Comparison of ENCODE assay signal across 9 cellular contexts in genomic region chr10:97648557-97649404, GRCh38. TPM values are rescaled to one million over a fixed set of nuclear protein-coding genes. Genes with fewer than 3 reads are reported as not detected.
A peak's percentile ranks its signal among the peaks of the same experiment; 100 is the strongest.
DNase-seq lines count a peak whose midpoint lies in the region; ATAC-seq and TF ChIP-seq lines count a peak whose summit lies in the region.
"Had no signal": no experiment of that assay in that cellular context is flagged by ENCODE, and none has a peak within 500 bp of the region (broad histone marks: within the 10 kb centered on the region; RNA-seq: fewer than 3 reads in every experiment).

No MANE protein-coding gene starts in this region.

- DNase-seq in A673 (ENCODE audit: low spot score) (peak; percentile 82), T-cell (peak in 18 of 34 experiments; percentile 3 to 47 (median 22)), dedifferentiated amniotic fluid mesenchymal stem cell (ENCODE audit: extremely low spot score) (peak; percentile 76), lung (ENCODE audit: low spot score) (no peak), transverse colon (no peak), ovary (no peak)

- no peaks in the 10 kb centered on the region for H3K27me3 Mint-ChIP-seq in T-cell

- no peak overlapping the region for H3K4me3 ChIP-seq in A673 (ENCODE audit: low read depth, low read length, poor library complexity, severe bottlenecking)
- H3K4me3 ChIP-seq in lung: no peak overlapping the region
- no peak overlapping the region for H3K4me3 ChIP-seq in transverse colon
- no peak overlapping the region for H3K4me3 ChIP-seq in ovary

- TF ChIP-seq CTCF in A673 (conservative IDR thresholded peaks at IDR 0.05; ENCODE audit: low read depth, low read length) (no peak), lung (IDR thresholded peaks at IDR 0.05; ENCODE audit: control extremely low read depth, extremely low read depth) (no peak), transverse colon (IDR thresholded peaks at IDR 0.05) (no peak), ovary (IDR thresholded peaks at IDR 0.05) (no peak)

- peak overlapping the region; percentile 80 to 87 for H3K27ac Mint-ChIP-seq in T-cell

- no peak for TF ChIP-seq POLR2A in transverse colon (IDR thresholded peaks at IDR 0.05)
- TF ChIP-seq POLR2A in ovary (IDR thresholded peaks at IDR 0.05): no peak

- WGBS in lung, 2 donors: 75 to 83% methylated on average over 5 of the region's 5 CpGs
- 61 to 77% methylated on average over 2 to 5 of the region's 5 CpGs for WGBS in transverse colon (ENCODE audit: low coverage in 1 of 2), 2 donors
- WGBS in ovary, 3 donors: 69 to 72% (median 70%) methylated on average over 5 of the region's 5 CpGs

- no peaks in the 10 kb centered on the region for H3K9me3 ChIP-seq in A673 (ENCODE audit: low read depth, low read length, poor library complexity, severe bottlenecking)
- H3K9me3 ChIP-seq in lung (ENCODE audit: control insufficient read depth in 2 of 2, insufficient read depth in 1 of 2, low read length in 1 of 2): no peaks in the 10 kb centered on the region
- no peaks in the 10 kb centered on the region for H3K9me3 ChIP-seq in transverse colon
- no peaks in the 10 kb centered on the region for H3K9me3 ChIP-seq in ovary
- H3K9me3 ChIP-seq: neutrophil had no signal

- in situ Hi-C loops in transverse colon (cut with MboI; ENCODE audit: low pct_ligation_motif_present in 1 of 4, low pct_unique_long_range_greater_than_20kb in 1 of 4, low sequenced_read_pairs in 3 of 4): no loop called here

- CTCF ChIA-PET in A673 (lab: Charles Lee): interaction anchor here (0.6 to 0.8 kb wide), 3 partner anchors 11 to 1579 kb away, joined by 3 to 21 read pairs (median 7); no protein-coding TSS in a partner anchor
- CTCF ChIA-PET in T-cell (lab: Charles Lee): interaction anchor here in 1 of 2 donors (0.9 to 1.1 kb wide), 2 partner anchors 9 to 13 kb away, joined by 3 read pairs; partner anchors contain the start of gene PI4K2A

- H3K27ac ChIP-seq in A673 (ENCODE audit: low read depth, low read length, poor library complexity, severe bottlenecking) (peak overlapping the region; percentile 53), lung (ENCODE audit: low read depth in 1 of 2, low read length in 1 of 2) (peak overlapping the region; percentile 40 to 92), transverse colon (peak overlapping the region; percentile 46 to 60 (median 55)), ovary (no peak overlapping the region)
- H3K27ac ChIP-seq: neutrophil had no signal

- TF ChIP-seq EP300 in transverse colon (IDR thresholded peaks at IDR 0.05; ENCODE audit: low read depth): no peak
- no peak for TF ChIP-seq EP300 in ovary (IDR thresholded peaks at IDR 0.05)

- ATAC-seq in GM18907 (IDR thresholded peaks at IDR 0.05; ENCODE audit: unreplicated experiment): peak; percentile 86
- ATAC-seq in HG03159 (IDR thresholded peaks at IDR 0.05; ENCODE audit: unreplicated experiment): peak; percentile 79
- ATAC-seq in T-cell (replicated peaks in 1 of 4): peak; percentile 87 to 99 (median 92)
- peak; percentile 76 for ATAC-seq in lung (ENCODE audit: insufficient read depth, low FRiP score)

- H3K4me1 Mint-ChIP-seq in T-cell: peaks cover 10 to 23% (median 19%) of the 10 kb centered on the region in 3 donors

- intact Hi-C loops in A673 (cut with micrococcal nuclease; ENCODE audit: unreplicated experiment) (no loop called here), transverse colon (cut with DNase I; ENCODE audit: low total_unique reads) (no loop called here), ovary (cut with DNase I) (no loop called here)

- no TSS peak for BruUV-seq in A673 (replicated peaks; lab: Mats Ljungman, UMichigan)

- H3K36me3 Mint-ChIP-seq in T-cell: peaks cover 28% of the 10 kb centered on the region

- H3K36me3 ChIP-seq in A673 (ENCODE audit: insufficient read depth, low read length, poor library complexity, severe bottlenecking) (peaks cover 31% of the 10 kb centered on the region), lung (ENCODE audit: control insufficient read depth in 2 of 2, insufficient read depth in 2 of 2, low read length in 2 of 2) (peaks cover 19 to 21% of the 10 kb centered on the region in 2 donors), transverse colon (peaks cover 0 to 35% (median 0%) of the 10 kb centered on the region in 4 donors), ovary (no peaks in the 10 kb centered on the region)
- H3K36me3 ChIP-seq: neutrophil had no signal

- H3K27me3 ChIP-seq in A673 (replicated peaks; ENCODE audit: insufficient read depth, low read depth, low read length, poor library complexity) (no peaks in the 10 kb centered on the region), lung (ENCODE audit: control insufficient read depth, insufficient read depth) (no peaks in the 10 kb centered on the region), transverse colon (no peaks in the 10 kb centered on the region), ovary (no peaks in the 10 kb centered on the region)
- H3K27me3 ChIP-seq: neutrophil had no signal

- H3K4me3 Mint-ChIP-seq in T-cell: peak overlapping the region in 2 of 3 donors; percentile 32 to 34

- POLR2A ChIA-PET in A673 (lab: Charles Lee; ENCODE audit: low non-redundant PET) (interaction anchor here (0.7 kb wide), 1 partner anchor 25 kb away, joined by 12 read pairs; no protein-coding TSS in a partner anchor), T-cell (lab: Charles Lee) (interaction anchor here in 1 of 2 donors (0.8 to 1.0 kb wide), 3 partner anchors 9 to 38 kb away, joined by 3 to 4 read pairs (median 3); partner anchors contain the start of genes AVPI1 and PI4K2A)

- no peaks in the 10 kb centered on the region for H3K9me3 Mint-ChIP-seq in T-cell

- H3K4me1 ChIP-seq in A673 (ENCODE audit: insufficient read depth, low read length, poor library complexity, severe bottlenecking): peaks cover 11% of the 10 kb centered on the region
- peaks cover 5 to 15% of the 10 kb centered on the region in 2 donors for H3K4me1 ChIP-seq in lung (ENCODE audit: control insufficient read depth in 2 of 2, insufficient read depth in 2 of 2, low read length in 2 of 2)
- peaks cover 0 to 11% (median 4%) of the 10 kb centered on the region in 4 donors for H3K4me1 ChIP-seq in transverse colon
- H3K4me1 ChIP-seq in ovary (ENCODE audit: insufficient read depth): peaks cover 2% of the 10 kb centered on the region

RNA-seq across cellular contexts. Expression of gene PI4K2A, which starts 8.3 kb away (rescaled TPM):
- 21.3 and 23.6 TPM in 2 replicates for total RNA-seq in A673 (2021)
- total RNA-seq in T-cell: 10 to 100 TPM in 4 of 5 donors, 1 to 10 TPM in 1; 9.0 to 23.1 (median 11.0) TPM
- total RNA-seq in lung: 10 to 100 TPM; 15.0 to 22.4 TPM
- 10 to 100 TPM; 12.3 to 14.6 TPM for polyA plus RNA-seq in lung
- total RNA-seq in transverse colon: 10 to 100 TPM in 2 of 4 donors, 1 to 10 TPM in 2; 7.6 to 19.1 (median 11.3) TPM
- total RNA-seq in ovary: 10 to 100 TPM; 11.0 to 18.0 (median 12.6) TPM
- 10 to 100 TPM; 10.8 to 23.8 TPM for polyA plus RNA-seq in ovary

RNA-seq across cellular contexts. Expression of gene MORN4, which starts 15.5 kb away (rescaled TPM):
- total RNA-seq in A673 (2021) (8.4 and 13.4 TPM in 2 replicates), T-cell (1 to 10 TPM in 4 of 5 donors, under 1 TPM in 1; 0.84 to 4.4 (median 1.5) TPM), lung (10 to 100 TPM in 1 of 2 donors, 1 to 10 TPM in 1; 5.7 to 16.1 TPM), transverse colon (1 to 10 TPM in 1 of 4 donors, under 1 TPM in 2, not detected in 1; 0.95 to 1.8 (median 0.96) TPM), ovary (10 to 100 TPM in 4 of 7 donors, 1 to 10 TPM in 3; 6.6 to 17.7 (median 12.9) TPM)
- polyA plus RNA-seq in lung (1 to 10 TPM; 4.1 to 8.3 TPM), ovary (10 to 100 TPM; 10.9 to 11.5 TPM)

RNA-seq across cellular contexts. Expression of gene AVPI1, which starts 38.3 kb away (rescaled TPM):
- total RNA-seq in A673 (2021) (2.4 and 2.6 TPM in 2 replicates), T-cell (10 to 100 TPM in 1 of 5 donors, 1 to 10 TPM in 4; 2.4 to 10.0 (median 3.6) TPM), lung (10 to 100 TPM; 16.8 to 26.8 TPM), transverse colon (10 to 100 TPM; 24.3 to 79.3 (median 47.9) TPM), ovary (100 to 1,000 TPM in 2 of 7 donors, 10 to 100 TPM in 5; 12.0 to 139 (median 31.8) TPM)
- polyA plus RNA-seq in lung (10 to 100 TPM; 15.1 to 18.9 TPM), ovary (10 to 100 TPM; 18.2 to 20.8 TPM)

RNA-seq across cellular contexts. Expression of gene C10orf62, which starts 59.3 kb away (rescaled TPM):
- total RNA-seq in A673 (2021): not detected in 2 replicates
- total RNA-seq in T-cell: not detected
- under 1 TPM in 1 of 2 donors, not detected in 1; 0.21 TPM for total RNA-seq in lung
- not detected for polyA plus RNA-seq in lung
- total RNA-seq in transverse colon: not detected
- total RNA-seq in ovary: under 1 TPM in 1 of 7 donors, not detected in 6; 0.48 TPM
- not detected for polyA plus RNA-seq in ovary

Comparison
In these comparisons a context has a peak if more than half of its experiments do, and no peak if none do; other contexts are left out.
1. DNase-seq: peak in A673 (single experiment), T-cell (18 of 34) and dedifferentiated amniotic fluid mesenchymal stem cell (single experiment); none in lung (single experiment), transverse colon (single experiment) and ovary (0 of 5).
2. H3K27ac ChIP-seq: peak in A673 (single experiment), lung (2 of 2) and transverse colon (4 of 4); none in ovary (0 of 2).
3. Peak in every context shown above with its lines, with median percentiles within 50 percentile points of each other: ATAC-seq.